Comparison of ENCODE assay signal across 8 cellular contexts in genomic region chr3:33278106-33278672, GRCh38. TPM values are rescaled to one million over a fixed set of nuclear protein-coding genes. Genes with fewer than 3 reads are reported as not detected.
A peak's percentile ranks its signal among the peaks of the same experiment; 100 is the strongest.
DNase-seq lines count a peak whose midpoint lies in the region; ATAC-seq and TF ChIP-seq lines count a peak whose summit lies in the region.

No MANE protein-coding gene starts in this region.

- 11 to 13% methylated on average over 12 of the region's 12 CpGs for WGBS in esophagus, 2 donors
- WGBS in ovary, 3 donors: 4 to 7% (median 6%) methylated on average over 12 of the region's 12 CpGs

- TF ChIP-seq EP300 in ovary (IDR thresholded peaks at IDR 0.05): no peak

- H3K4me1 ChIP-seq in DOHH2 (ENCODE audit: control insufficient read depth, low read length): no peaks in the 10 kb centered on the region
- H3K4me1 ChIP-seq in esophagus (ENCODE audit: control insufficient read depth in 2 of 2, insufficient read depth in 2 of 2, low read length in 1 of 2): no peaks in the 10 kb centered on the region
- H3K4me1 ChIP-seq in ovary (ENCODE audit: insufficient read depth): peaks cover 2% of the 10 kb centered on the region

- ATAC-seq in HG03460 (IDR thresholded peaks at IDR 0.05; ENCODE audit: unreplicated experiment): no peak

- TF ChIP-seq POLR2A in ovary (IDR thresholded peaks at IDR 0.05): no peak

- H3K79me2 ChIP-seq in DOHH2 (ENCODE audit: control insufficient read depth, low read length): no peaks in the 10 kb centered on the region

- H3K27me3 ChIP-seq in DOHH2 (ENCODE audit: control insufficient read depth, low read length) (peaks cover 7% of the 10 kb centered on the region; the same call in 1 of the 2 replicates), esophagus (ENCODE audit: control insufficient read depth in 1 of 2, insufficient read depth in 2 of 2, low read length in 2 of 2) (no peaks in the 10 kb centered on the region), ovary (no peaks in the 10 kb centered on the region)

- H3F3A ChIP-seq in DOHH2 (ENCODE audit: control insufficient read depth, insufficient read depth): no peaks in the 10 kb centered on the region

- H3K36me3 ChIP-seq in DOHH2 (ENCODE audit: control insufficient read depth, low read length) (no peaks in the 10 kb centered on the region), esophagus (ENCODE audit: control insufficient read depth in 2 of 2, insufficient read depth in 2 of 2, low read length in 1 of 2) (no peaks in the 10 kb centered on the region), ovary (no peaks in the 10 kb centered on the region)

- H3K9me2 ChIP-seq in DOHH2 (replicated peaks; ENCODE audit: control insufficient read depth, low read length): no peaks in the 10 kb centered on the region

- intact Hi-C loops in ovary (cut with DNase I): no loop called here

- H3K4me3 ChIP-seq in DOHH2 (ENCODE audit: low read length) (no peak overlapping the region), esophagus (ENCODE audit: low read depth in 1 of 2, low read length in 2 of 2) (peak overlapping the region; percentile 43 to 71), ovary (peak overlapping the region; percentile 77)

- H3K27ac ChIP-seq in DOHH2 (ENCODE audit: low read depth, low read length): no peak overlapping the region
- H3K27ac ChIP-seq in esophagus (ENCODE audit: low read depth in 2 of 2, low read length in 1 of 2): no peak overlapping the region
- H3K27ac ChIP-seq in ovary: no peak overlapping the region

- CTCF ChIA-PET in GM10248 (lab: Yijun Ruan, JAX): interaction anchor here (1.1 kb wide), 1 partner anchor 11 kb away, joined by 3 read pairs; no protein-coding TSS in a partner anchor

- no peaks in the 10 kb centered on the region for H4K20me1 ChIP-seq in DOHH2 (ENCODE audit: control insufficient read depth, insufficient read depth, low read depth, low read length)

- POLR2A ChIA-PET in GM10248 (lab: Yijun Ruan, JAX): no interaction called here

- DNase-seq in NCI-H526 treated with DMSO at 0.1 percent for 48 hours (lab: John Stamatoyannopoulos, UW) (peak; percentile 36), ovary (no peak), HT-29 (ENCODE audit: low spot score) (no peak), GM10248 (ENCODE audit: extremely low spot score) (no peak), amniotic stem cell (lab: John Stamatoyannopoulos, UW) (no peak)

- TF ChIP-seq CTCF in DOHH2 (IDR thresholded peaks at IDR 0.05; ENCODE audit: low read depth, low read length, poor library complexity, severe bottlenecking): no peak
- no peak for TF ChIP-seq CTCF in ovary (IDR thresholded peaks at IDR 0.05)
- TF ChIP-seq CTCF in GM10248 (IDR thresholded peaks at IDR 0.05; ENCODE audit: control extremely low read depth, extremely low read depth, low read depth, missing control alignments): no peak

- H3K9me3 ChIP-seq in DOHH2 (ENCODE audit: control insufficient read depth, insufficient read depth, low read length) (no peaks in the 10 kb centered on the region), esophagus (ENCODE audit: control insufficient read depth in 2 of 2, insufficient read depth in 1 of 2, low read depth in 1 of 2, low read length in 1 of 2) (no peaks in the 10 kb centered on the region), ovary (no peaks in the 10 kb centered on the region)

- H3K4me2 ChIP-seq in DOHH2 (ENCODE audit: low read length): 0 out of 2 replicates have a peak overlapping the region, but pooled peaks have one; percentile 50

RNA-seq across cellular contexts. Expression of gene FBXL2, which starts 0.9 kb away (rescaled TPM):
- polyA plus RNA-seq in esophagus: 1 to 10 TPM in 1 of 2 donors, under 1 TPM in 1; 0.92 to 1.5 TPM
- total RNA-seq in ovary: 10 to 100 TPM in 2 of 7 donors, 1 to 10 TPM in 5; 4.9 to 19.3 (median 9.5) TPM
- 10 to 100 TPM in 1 of 2 donors, 1 to 10 TPM in 1; 4.6 to 12.1 TPM for polyA plus RNA-seq in ovary
- total RNA-seq in HT-29 (2014; rRNA removed; shearing (Covaris generic)): not detected in 2 replicates

RNA-seq across cellular contexts. Expression of gene SUSD5, which starts 59.6 kb away (rescaled TPM):
- polyA plus RNA-seq in esophagus: under 1 TPM; 0.04 to 0.16 TPM
- 1 to 10 TPM in 5 of 7 donors, under 1 TPM in 2; 0.24 to 3.9 (median 1.4) TPM for total RNA-seq in ovary
- 10 to 100 TPM in 1 of 2 donors, 1 to 10 TPM in 1; 4.2 to 16.0 TPM for polyA plus RNA-seq in ovary
- total RNA-seq in HT-29 (2014; rRNA removed; shearing (Covaris generic)): 0.10 TPM in 1 of 2 replicates, not detected in the other
